8 cellular contexts compared by ENCODE assay signal in genomic region chr1:206583461-206584264, GRCh38.
DNase-seq lines count a peak whose midpoint lies in the region; ATAC-seq and TF ChIP-seq lines count a peak whose summit lies in the region.

No MANE protein-coding gene starts in this region.

- H3K4me3 ChIP-seq in brain microvascular endothelial cell (ENCODE audit: low read depth, low read length) = no peak overlapping the region

- in situ Hi-C loops in brain microvascular endothelial cell (cut with HindIII; ENCODE audit: low pct_ligation_motif_present, low sequenced_read_pairs) = loop anchor here (25.0 kb wide), 1 partner anchor 96 kb away; no protein-coding TSS in a partner anchor

- DNase-seq in DMS 273 (lab: John Stamatoyannopoulos, UW; ENCODE audit: unreplicated experiment) = peak; percentile 85
- DNase-seq in DMS 273 treated with DMSO at 0.1 percent for 48 hours (lab: John Stamatoyannopoulos, UW) = no peak
- DNase-seq in NCI-H187 (lab: John Stamatoyannopoulos, UW) = peak; percentile 45 to 87
- DNase-seq in brain microvascular endothelial cell = peak; percentile 68
- peak; percentile 84 for DNase-seq in iPS-NIHi11 (ENCODE audit: low spot score)
- DNase-seq in stimulated activated CD4-positive, alpha-beta T cell treated with anti-CD3 and anti-CD28 coated beads, Interleukin-15, amount 100 ng/mL, for 48 hours (ENCODE audit: low read depth in 2 of 2) = peak; percentile 72 to 83

- TF ChIP-seq CTCF in VCaP (conservative IDR thresholded peaks at IDR 0.05) (peak; percentile 86), brain microvascular endothelial cell (IDR thresholded peaks at IDR 0.05; ENCODE audit: low read depth, low read length, missing control alignments) (peak; percentile 97)

- no peak for ATAC-seq in GM18873 (IDR thresholded peaks at IDR 0.05; ENCODE audit: low FRiP score, unreplicated experiment)

- H3K27me3 ChIP-seq in brain microvascular endothelial cell (replicated peaks) = no peaks in the 10 kb centered on the region

- H3K36me3 ChIP-seq in brain microvascular endothelial cell (replicated peaks) = no peaks in the 10 kb centered on the region

- H3K27ac ChIP-seq in VCaP = peak overlapping the region; percentile 92
- H3K27ac ChIP-seq in brain microvascular endothelial cell = no peak overlapping the region
